In genomic region chr17:48488548-48489106, GRCh38 we compare ENCODE assay signal across 1 cellular context.
TF ChIP-seq lines count a peak whose summit lies in the region.

No MANE protein-coding gene starts in this region.

TF ChIP-seq in K562, 482 proteins besides CTCF, POLR2A, EP300 and RAD21 (continued from another document and continues in another):
- TF ChIP-seq MITF (IDR thresholded peaks at IDR 0.05) (no peak), ZFP30 (CRISPR knock-in tag; IDR thresholded peaks at IDR 0.05; ENCODE audit: borderline replicate concordance) (no peak), NELFE (IDR thresholded peaks at IDR 0.05; ENCODE audit: insufficient read depth, insufficient read length) (no peak), FOXA1 (IDR thresholded peaks at IDR 0.05; ENCODE audit: borderline replicate concordance) (no peak), KDM1A (IDR thresholded peaks at IDR 0.05) (peak; percentile 43 to 79), CCNT2 (IDR thresholded peaks at IDR 0.05; ENCODE audit: borderline replicate concordance, extremely low read depth, insufficient read length, low read depth, low read length) (peak; percentile 63), PML (IDR thresholded peaks at IDR 0.05; ENCODE audit: low read length) (peak; percentile 69), ZNF217 (CRISPR knock-in tag; IDR thresholded peaks at IDR 0.05) (no peak), E2F1 (CRISPR knock-in tag; IDR thresholded peaks at IDR 0.05) (no peak), TEAD2 (tag; IDR thresholded peaks at IDR 0.05) (no peak), MYC (IDR thresholded peaks at IDR 0.05; ENCODE audit: low read depth, low read length) (no peak), MYC (CRISPR knock-in tag; IDR thresholded peaks at IDR 0.05; ENCODE audit: borderline replicate concordance, low read depth) (no peak), ZNF384 (IDR thresholded peaks at IDR 0.05; ENCODE audit: low read depth, low read length) (peak; percentile 99), NR0B1 (IDR thresholded peaks at IDR 0.05; ENCODE audit: partially characterized antibody) (no peak), ZNF124 (CRISPR knock-in tag; IDR thresholded peaks at IDR 0.05) (no peak), RBM22 (IDR thresholded peaks at IDR 0.05; ENCODE audit: low read depth, low read length, poor library complexity, severe bottlenecking) (no peak), YBX1 (IDR thresholded peaks at IDR 0.05) (no peak), TRIM24 (IDR thresholded peaks at IDR 0.05) (peak; percentile 77 to 82; a peak in 3 of 4 replicates), RFX1 (IDR thresholded peaks at IDR 0.05) (no peak), ZMIZ1 (IDR thresholded peaks at IDR 0.05; ENCODE audit: low read depth in 2 of 2, low read length in 2 of 2) (peak in 1 of 2 experiments; percentile 62; a peak in 2 of 4 replicates), THAP12 (CRISPR knock-in tag; IDR thresholded peaks at IDR 0.05) (no peak), EGR1 (conservative IDR thresholded peaks at IDR 0.05) (no peak), HIVEP1 (CRISPR knock-in tag; IDR thresholded peaks at IDR 0.05) (0 out of 2 replicates have a peak, but pooled peaks have one; percentile 7), ZNF639 (CRISPR knock-in tag; conservative IDR thresholded peaks at IDR 0.05 in 1 of 2, IDR thresholded peaks at IDR 0.05 in 1 of 2) (peak in 1 of 2 experiments; percentile 75; a peak in 1 of 4 replicates), RBM17 (IDR thresholded peaks at IDR 0.05; ENCODE audit: borderline replicate concordance, low read depth, low read length) (no peak), KDM2B (CRISPR knock-in tag; IDR thresholded peaks at IDR 0.05) (no peak), ZNF143 (CRISPR knock-in tag; IDR thresholded peaks at IDR 0.05) (0 out of 2 replicates have a peak, but pooled peaks have one; percentile 31), ELK1 (CRISPR knock-in tag; IDR thresholded peaks at IDR 0.05) (no peak), RBBP5 (IDR thresholded peaks at IDR 0.05; ENCODE audit: borderline replicate concordance, insufficient read depth, low read length, poor library complexity, severe bottlenecking) (peak; percentile 9), ID3 (CRISPR knock-in tag; IDR thresholded peaks at IDR 0.05) (no peak), ID3 (tag; IDR thresholded peaks at IDR 0.05) (peak; percentile 81; the same call in 1 of the 2 replicates), MAFF (IDR thresholded peaks at IDR 0.05; ENCODE audit: low read length) (peak; percentile 94), TBL1XR1 (IDR thresholded peaks at IDR 0.05; ENCODE audit: low read length in 2 of 2) (0 out of 4 replicates have a peak, but pooled peaks of 1 of the 2 experiments have one; percentile 36), FOXP1 (CRISPR knock-in tag; IDR thresholded peaks at IDR 0.05) (no peak), DNMT1 (IDR thresholded peaks at IDR 0.05) (no peak), ZNF253 (CRISPR knock-in tag; conservative IDR thresholded peaks at IDR 0.05) (no peak), TCF3 (CRISPR knock-in tag; IDR thresholded peaks at IDR 0.05) (peak; percentile 91), NCOR1 (IDR thresholded peaks at IDR 0.05) (peak; percentile 88), ZSCAN29 (IDR thresholded peaks at IDR 0.05) (no peak), KDM5B (IDR thresholded peaks at IDR 0.05; ENCODE audit: insufficient replicate concordance, low read depth, low read length) (no peak), RBFOX2 (IDR thresholded peaks at IDR 0.05; ENCODE audit: low read depth, low read length) (no peak), PTBP1 (IDR thresholded peaks at IDR 0.05; ENCODE audit: low read depth, low read length) (no peak), ZNF121 (CRISPR knock-in tag; conservative IDR thresholded peaks at IDR 0.05) (no peak), ZBTB11 (CRISPR knock-in tag; IDR thresholded peaks at IDR 0.05) (peak in 1 of 3 experiments; percentile 59; a peak in 1 of 6 replicates), BCOR (IDR thresholded peaks at IDR 0.05) (peak; percentile 66)
